In the genomic region with DNA sequence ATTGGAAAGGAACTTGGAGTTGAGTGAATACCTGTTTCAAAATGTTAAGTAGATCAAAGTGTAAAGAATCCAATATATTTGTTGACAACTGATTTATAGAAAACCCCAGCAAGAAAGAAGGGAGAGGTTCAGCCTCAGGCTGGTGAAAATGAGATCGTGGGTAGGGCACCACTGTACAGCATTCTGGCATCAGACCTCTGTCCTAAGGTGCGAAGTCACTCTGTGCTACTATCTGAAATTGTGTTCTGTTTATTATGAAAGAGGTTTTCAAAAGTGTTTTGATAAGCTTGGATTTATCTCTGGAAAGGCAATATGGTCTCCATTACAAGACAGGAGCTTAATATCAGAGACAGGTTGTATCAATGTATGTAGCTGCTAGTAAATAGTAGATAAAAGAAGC, we compare ENCODE assay signal across 1 cellular context.
TF ChIP-seq lines count a peak whose summit lies in the region.

No MANE protein-coding gene starts in this region.

TF ChIP-seq in IMR-90, 13 proteins besides CTCF, POLR2A, EP300 and RAD21:
- TF ChIP-seq RFX5 (IDR thresholded peaks at IDR 0.05; ENCODE audit: low read depth, low read length) (no peak), BHLHE40 (IDR thresholded peaks at IDR 0.05; ENCODE audit: low read depth, low read length) (no peak), CHD1 (IDR thresholded peaks at IDR 0.05; ENCODE audit: low read depth, low read length) (no peak), SMC3 (IDR thresholded peaks at IDR 0.05; ENCODE audit: low read depth, low read length) (no peak), MAFK (IDR thresholded peaks at IDR 0.05; ENCODE audit: low read depth, low read length) (no peak), MXI1 (IDR thresholded peaks at IDR 0.05; ENCODE audit: borderline replicate concordance, low read depth, low read length) (no peak), MAZ (IDR thresholded peaks at IDR 0.05; ENCODE audit: borderline replicate concordance, low read depth, low read length) (no peak), NFE2L2 (IDR thresholded peaks at IDR 0.05; ENCODE audit: low read depth, low read length) (no peak), FOS (IDR thresholded peaks at IDR 0.05; ENCODE audit: low read depth, low read length) (no peak), CEBPB (IDR thresholded peaks at IDR 0.05; ENCODE audit: low read depth, low read length) (no peak), RCOR1 (IDR thresholded peaks at IDR 0.05; ENCODE audit: insufficient replicate concordance, low read length) (no peak)
- TF ChIP-seq, protein P1, sequence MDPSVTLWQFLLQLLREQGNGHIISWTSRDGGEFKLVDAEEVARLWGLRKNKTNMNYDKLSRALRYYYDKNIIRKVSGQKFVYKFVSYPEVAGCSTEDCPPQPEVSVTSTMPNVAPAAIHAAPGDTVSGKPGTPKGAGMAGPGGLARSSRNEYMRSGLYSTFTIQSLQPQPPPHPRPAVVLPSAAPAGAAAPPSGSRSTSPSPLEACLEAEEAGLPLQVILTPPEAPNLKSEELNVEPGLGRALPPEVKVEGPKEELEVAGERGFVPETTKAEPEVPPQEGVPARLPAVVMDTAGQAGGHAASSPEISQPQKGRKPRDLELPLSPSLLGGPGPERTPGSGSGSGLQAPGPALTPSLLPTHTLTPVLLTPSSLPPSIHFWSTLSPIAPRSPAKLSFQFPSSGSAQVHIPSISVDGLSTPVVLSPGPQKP (IDR thresholded peaks at IDR 0.05; ENCODE audit: borderline replicate concordance, low read depth, low read length), result no peak
- TF ChIP-seq, protein P2, sequence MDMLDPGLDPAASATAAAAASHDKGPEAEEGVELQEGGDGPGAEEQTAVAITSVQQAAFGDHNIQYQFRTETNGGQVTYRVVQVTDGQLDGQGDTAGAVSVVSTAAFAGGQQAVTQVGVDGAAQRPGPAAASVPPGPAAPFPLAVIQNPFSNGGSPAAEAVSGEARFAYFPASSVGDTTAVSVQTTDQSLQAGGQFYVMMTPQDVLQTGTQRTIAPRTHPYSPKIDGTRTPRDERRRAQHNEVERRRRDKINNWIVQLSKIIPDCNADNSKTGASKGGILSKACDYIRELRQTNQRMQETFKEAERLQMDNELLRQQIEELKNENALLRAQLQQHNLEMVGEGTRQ (IDR thresholded peaks at IDR 0.05; ENCODE audit: low read depth, low read length), result no peak
